13 cellular contexts compared by ENCODE assay signal in the genomic region with DNA sequence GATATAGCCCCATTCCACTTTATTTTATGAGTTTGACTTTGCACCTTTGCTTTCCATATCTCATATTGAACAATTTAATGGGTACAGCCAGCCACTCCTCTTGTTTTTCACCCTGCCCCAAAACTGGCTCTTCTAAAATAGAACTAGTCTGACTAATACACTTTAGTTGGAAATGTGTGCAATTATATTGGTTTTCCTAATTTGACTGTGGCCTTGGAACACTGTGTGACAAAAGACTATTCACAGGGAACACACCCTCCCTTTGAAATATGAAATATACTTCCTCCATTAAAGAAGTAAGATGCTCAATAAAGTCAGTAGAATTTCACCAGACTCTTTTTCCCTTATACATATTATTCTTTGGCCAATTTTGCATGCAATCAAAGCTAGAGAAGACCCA.
DNase-seq lines count a peak whose midpoint lies in the region; TF ChIP-seq lines count a peak whose summit lies in the region.
"Had no signal": no experiment of that assay in that cellular context is flagged by ENCODE, and none has a peak within 500 bp of the region (broad histone marks: within the 10 kb centered on the region; RNA-seq: fewer than 3 reads in every experiment).

No MANE protein-coding gene starts in this region.

- DNase-seq in caudate nucleus (lab: John Stamatoyannopoulos, UW): no peak
- DNase-seq in endothelial cell (ENCODE audit: low spot score): no peak
- DNase-seq in inferior parietal cortex (ENCODE audit: extremely low spot score): no peak
- DNase-seq in mesenchymal stem cell: no peak
- no peak for DNase-seq in NCI-H1105 treated with DMSO at 0.1 percent for 48 hours (lab: John Stamatoyannopoulos, UW)
- DNase-seq: Calu3; CD8-positive, alpha-beta T cell; DMS79 treated with DMSO at 0.1 percent for 48 hours; GF-D8 had no signal

- H2BK5ac ChIP-seq in mesenchymal stem cell (ENCODE audit: low read depth, low read length, poor library complexity, severe bottlenecking): no peak overlapping the region

- H3K9ac ChIP-seq in mesenchymal stem cell (ENCODE audit: low read length): no peak overlapping the region
- H3K9ac ChIP-seq: BLaER1 treated with 17β-estradiol and CSF1 and Interleukin-3, amounts not matched to agents 10 nM and 100 nM had no signal

- H3K4me3 Mint-ChIP-seq in endothelial cell (ENCODE audit: unreplicated experiment) (no peak overlapping the region), nephron (no peak overlapping the region)
- H3K4me3 Mint-ChIP-seq: B cell; CD8-positive, alpha-beta T cell had no signal

- no peak overlapping the region for H3K18ac ChIP-seq in mesenchymal stem cell (ENCODE audit: low read depth in 1 of 2, low read length in 2 of 2)

- H3K9me3 Mint-ChIP-seq in endothelial cell (ENCODE audit: unreplicated experiment): no peaks in the 10 kb centered on the region
- peaks cover 2% of the 10 kb centered on the region for H3K9me3 Mint-ChIP-seq in nephron
- H3K9me3 Mint-ChIP-seq: CD8-positive, alpha-beta T cell had no signal

- no peak overlapping the region for H2BK15ac ChIP-seq in mesenchymal stem cell (ENCODE audit: low read depth, poor library complexity, severe bottlenecking)

- H3K4me2 ChIP-seq in mesenchymal stem cell (ENCODE audit: low read length, poor library complexity, severe bottlenecking): no peak overlapping the region
- H3K4me2 ChIP-seq: BLaER1 treated with 17β-estradiol and CSF1 and Interleukin-3, amounts not matched to agents 10 nM and 100 nM had no signal

- H3K27me3 Mint-ChIP-seq in endothelial cell (ENCODE audit: unreplicated experiment) (no peaks in the 10 kb centered on the region), nephron (ENCODE audit: low read depth) (no peaks in the 10 kb centered on the region)

- TF ChIP-seq CTCF in endothelial cell (IDR thresholded peaks at IDR 0.05; ENCODE audit: unreplicated experiment): no peak
- TF ChIP-seq CTCF in nephron (IDR thresholded peaks at IDR 0.05; ENCODE audit: unreplicated experiment in 3 of 3): no peak

- H2BK120ac ChIP-seq in mesenchymal stem cell (ENCODE audit: low read depth, low read length): no peak overlapping the region

- no peak overlapping the region for H3K23ac ChIP-seq in mesenchymal stem cell (ENCODE audit: low read length in 2 of 2)

- no peaks in the 10 kb centered on the region for H3K27me3 ChIP-seq in mesenchymal stem cell (ENCODE audit: control insufficient read depth in 1 of 2, insufficient read depth in 1 of 2, low read length in 2 of 2)
- H3K27me3 ChIP-seq: BLaER1 treated with 17β-estradiol and CSF1 and Interleukin-3, amounts not matched to agents 10 nM and 100 nM had no signal

- H3K27ac Mint-ChIP-seq in endothelial cell (ENCODE audit: unreplicated experiment) (peak overlapping the region; percentile 77), nephron (peak overlapping the region in 2 of 3 experiments; percentile 59 to 87)
- H3K27ac Mint-ChIP-seq: B cell; CD8-positive, alpha-beta T cell had no signal

- peaks cover 27% of the 10 kb centered on the region for H3K4me1 Mint-ChIP-seq in endothelial cell (ENCODE audit: unreplicated experiment)
- peaks cover 15% of the 10 kb centered on the region for H3K4me1 Mint-ChIP-seq in nephron
- H3K4me1 Mint-ChIP-seq: B cell had no signal

- H3K36me3 Mint-ChIP-seq in endothelial cell (ENCODE audit: low read depth, unreplicated experiment) (peaks cover 5% of the 10 kb centered on the region), nephron (ENCODE audit: low read depth) (no peaks in the 10 kb centered on the region)
- H3K36me3 Mint-ChIP-seq: CD8-positive, alpha-beta T cell had no signal

- no peaks in the 10 kb centered on the region for H3K36me3 ChIP-seq in mesenchymal stem cell (ENCODE audit: control insufficient read depth in 1 of 2, insufficient read depth in 2 of 2, low read depth in 1 of 2, low read length in 2 of 2)
- H3K36me3 ChIP-seq: BLaER1 treated with 17β-estradiol and CSF1 and Interleukin-3, amounts not matched to agents 10 nM and 100 nM; HAP-1 had no signal

- peak overlapping the region; percentile 18 for H3K27ac ChIP-seq in caudate nucleus (ENCODE audit: low read depth, low read length)
- no peak overlapping the region for H3K27ac ChIP-seq in mesenchymal stem cell (ENCODE audit: low read length, poor library complexity, severe bottlenecking)
- H3K27ac ChIP-seq: BLaER1 treated with 17β-estradiol and CSF1 and Interleukin-3, amounts not matched to agents 10 nM and 100 nM had no signal

- H3K4me3 ChIP-seq in mesenchymal stem cell (ENCODE audit: insufficient read depth in 1 of 2, low read depth in 1 of 2, low read length in 2 of 2): no peak overlapping the region
- H3K4me3 ChIP-seq: BLaER1 treated with 17β-estradiol and CSF1 and Interleukin-3, amounts not matched to agents 10 nM and 100 nM; HAP-1 had no signal

- no peak overlapping the region for H2AK5ac ChIP-seq in mesenchymal stem cell (ENCODE audit: low read length, severe bottlenecking)

- no peak overlapping the region for H4K91ac ChIP-seq in mesenchymal stem cell (ENCODE audit: low read length)

- no peak overlapping the region for H2AFZ ChIP-seq in mesenchymal stem cell (ENCODE audit: low read depth, low read length)

- no peaks in the 10 kb centered on the region for H3K9me3 ChIP-seq in mesenchymal stem cell (ENCODE audit: control insufficient read depth, low read length)
- H3K9me3 ChIP-seq: BLaER1 treated with 17β-estradiol and CSF1 and Interleukin-3, amounts not matched to agents 10 nM and 100 nM; HAP-1 had no signal

- no peak overlapping the region for H3K4ac ChIP-seq in mesenchymal stem cell (ENCODE audit: low read depth in 1 of 2, low read length in 2 of 2)

- no peak overlapping the region for H3K14ac ChIP-seq in mesenchymal stem cell (ENCODE audit: low read length in 2 of 2)

- H2BK12ac ChIP-seq in mesenchymal stem cell (ENCODE audit: low read length in 2 of 2): no peak overlapping the region

- no peaks in the 10 kb centered on the region for H3K4me1 ChIP-seq in mesenchymal stem cell (ENCODE audit: control insufficient read depth, insufficient read depth, low read depth, low read length)
- H3K4me1 ChIP-seq: BLaER1 treated with 17β-estradiol and CSF1 and Interleukin-3, amounts not matched to agents 10 nM and 100 nM had no signal

- H4K8ac ChIP-seq in mesenchymal stem cell (ENCODE audit: low read length): no peak overlapping the region

- H3K79me1 ChIP-seq in mesenchymal stem cell (replicated peaks; ENCODE audit: low read length, poor library complexity, severe bottlenecking): no peaks in the 10 kb centered on the region
